ENCODE assay signal across 21 cellular contexts in genomic region chr16:68984467-68984866, GRCh38.
"Had no signal": no experiment of that assay in that cellular context is flagged by ENCODE, and none has a peak within 500 bp of the region (broad histone marks: within the 10 kb centered on the region; RNA-seq: fewer than 3 reads in every experiment).

No MANE protein-coding gene starts in this region.

- H3K9me3 ChIP-seq: SK-N-SH had no signal

- H3K4me2 ChIP-seq: SK-N-SH had no signal

- FAIRE-seq: RCC 7860 had no signal

- H3K9ac ChIP-seq: SK-N-SH had no signal

- DNase-seq: KBM-7, MV-4-11, NCI-H1048, NCI-H1105 treated with DMSO at 0.1 percent for 48 hours, NCI-H1417 treated with DMSO at 0.1 percent for 48 hours, NCI-H146, NCI-H1694 treated with DMSO at 0.1 percent for 48 hours, NCI-H2029, NCI-H2081 treated with DMSO at 0.1 percent for 48 hours, NCI-H2171, NCI-H226, NCI-H446, NCI-H510A, NCI-H524 treated with DMSO at 0.1 percent for 48 hours, NCI-H69, NCI-H774, RPMI8226, SHP77, SK-N-SH, SW 1271 had no signal
